ENCODE assay signal across 26 cellular contexts in genomic region chr1:215728206-215728605, GRCh38.
"Had no signal": no experiment of that assay in that cellular context is flagged by ENCODE, and none has a peak within 500 bp of the region (broad histone marks: within the 10 kb centered on the region; RNA-seq: fewer than 3 reads in every experiment).

No MANE protein-coding gene starts in this region.

- ATAC-seq: activated CD8-positive, alpha-beta T cell treated with anti-CD3 and anti-CD28 coated beads for 36 hours; body of pancreas; Panc1; Right ventricle myocardium inferior; T-cell had no signal

- H3K27me3 ChIP-seq: ascending aorta, body of pancreas, MG63 had no signal

- DNase-seq: activated B cell treated with CpG ODN at 0.5 μM for 24 hours; activated CD4-positive, alpha-beta T cell treated with anti-CD3 and anti-CD28 coated beads, Interleukin-2, amount 10 ng/mL, durations not matched to agents 7 days and 5 days; activated CD8-positive, alpha-beta memory T cell treated with anti-CD3 and anti-CD28 coated beads, Interleukin-2, amount 50 U/mL, for 4 hours; activated CD8-positive, alpha-beta T cell treated with anti-CD3 and anti-CD28 coated beads for 36 hours; activated naive CD4-positive, alpha-beta T cell treated with anti-CD3 and anti-CD28 coated beads, Interleukin-2, amount 50 U/mL, for 16 hours; activated naive CD8-positive, alpha-beta T cell treated with anti-CD3 and anti-CD28 coated beads, Interleukin-2, amount 10 ng/mL, durations not matched to agents 7 days and 5 days; body of pancreas; central memory CD4-positive, alpha-beta T cell; KG1; MG63; MV-4-11; NCI-H1105; NCI-H1436; NCI-H1694 treated with DMSO at 0.1 percent for 48 hours; NCI-H2029 treated with DMSO at 0.1 percent for 48 hours; NCI-H446 treated with DMSO at 0.1 percent for 48 hours; NCI-H524 treated with DMSO at 0.1 percent for 48 hours; NCI-H748 treated with DMSO at 0.1 percent for 48 hours; RPMI8226; T-cell; T-helper 2 cell; T1000 had no signal

- H3K36me3 ChIP-seq: ascending aorta, MG63 had no signal

- H3K4me1 ChIP-seq: ascending aorta, body of pancreas had no signal

- H3K9me3 ChIP-seq: ascending aorta, body of pancreas, MG63 had no signal

- H3K27ac ChIP-seq: ascending aorta, body of pancreas, SK-N-MC had no signal

- H3K4me3 ChIP-seq: ascending aorta, body of pancreas, MG63, SK-N-MC had no signal
